Comparison of ENCODE assay signal across 31 cellular contexts in genomic region chr15:66147440-66147839, GRCh38.
"Had no signal": no experiment of that assay in that cellular context is flagged by ENCODE, and none has a peak within 500 bp of the region (broad histone marks: within the 10 kb centered on the region; RNA-seq: fewer than 3 reads in every experiment).

No MANE protein-coding gene starts in this region.

- H3K36me3 Mint-ChIP-seq: activated CD8-positive, alpha-beta memory T cell treated with anti-CD3 and anti-CD28 coated beads, Interleukin-2, amount 10 ng/mL, durations not matched to agents 7 days and 5 days; activated naive CD4-positive, alpha-beta T cell treated with anti-CD3 and anti-CD28 coated beads, Interleukin-2, amount 10 ng/mL, durations not matched to agents 7 days and 5 days; activated naive CD8-positive, alpha-beta T cell had no signal

- DNase-seq: activated CD4-positive, alpha-beta memory T cell treated with anti-CD3 and anti-CD28 coated beads, Interleukin-2, amount 10 ng/mL, durations not matched to agents 7 days and 5 days; activated CD4-positive, alpha-beta T cell treated with anti-CD3 and anti-CD28 coated beads for 1 hour; activated CD4-positive, alpha-beta T cell treated with anti-CD3 and anti-CD28 coated beads for 48 hours; activated CD4-positive, CD25-positive, alpha-beta regulatory T cell; activated CD8-positive, alpha-beta memory T cell treated with anti-CD3 and anti-CD28 coated beads for 24 hours; activated CD8-positive, alpha-beta memory T cell treated with anti-CD3 and anti-CD28 coated beads, Interleukin-2, amount 10 ng/mL, durations not matched to agents 7 days and 5 days; activated CD8-positive, alpha-beta memory T cell treated with anti-CD3 and anti-CD28 coated beads, Interleukin-2, amount 50 U/mL, for 48 hours; activated effector memory CD4-positive, alpha-beta T cell treated with Interleukin-2 at 50 U/mL for 16 hours; activated naive CD4-positive, alpha-beta T cell treated with anti-CD3 and anti-CD28 coated beads, Interleukin-2, amount 10 ng/mL, durations not matched to agents 7 days and 5 days; activated naive CD8-positive, alpha-beta T cell treated with anti-CD3 and anti-CD28 coated beads, Interleukin-2, amount 50 U/mL, for 24 hours; activated T-cell treated with anti-CD3 and anti-CD28 coated beads, Interleukin-2, amount 50 U/mL, for 48 hours; aorta; brain microvascular endothelial cell; central memory CD4-positive, alpha-beta T cell; Karpas-422; MG63; NCI-H1048; NCI-H146; NCI-H187; NCI-H2029 treated with DMSO at 0.1 percent for 48 hours; NCI-H226; NCI-H446 treated with DMSO at 0.1 percent for 48 hours; NCI-H524; RPMI8226; SHP77 treated with DMSO at 0.1 percent for 48 hours; SK-N-SH; WERI-Rb-1 had no signal

- H3K9me3 Mint-ChIP-seq: activated CD4-positive, alpha-beta memory T cell treated with anti-CD3 and anti-CD28 coated beads, Interleukin-2, amount 10 ng/mL, durations not matched to agents 7 days and 5 days; activated naive CD4-positive, alpha-beta T cell treated with anti-CD3 and anti-CD28 coated beads, Interleukin-2, amount 10 ng/mL, durations not matched to agents 7 days and 5 days; activated naive CD8-positive, alpha-beta T cell treated with anti-CD3 and anti-CD28 coated beads, Interleukin-2, amount 50 U/mL, for 24 hours; T-helper 1 cell treated with Interleukin-12 subunit alpha and Interleukin-12 subunit beta and Interleukin-4 antibody, amounts not matched to agents 30 μg/mL and 1 μg/mL, for 36 hours; T-helper 2 cell treated with Interferon-gamma antibody and Interleukin-4, amounts not matched to agents 5 μg/mL and 100 μg/mL, for 36 hours had no signal

- H3K27ac Mint-ChIP-seq: activated CD4-positive, alpha-beta memory T cell treated with anti-CD3 and anti-CD28 coated beads, Interleukin-2, amount 10 ng/mL, durations not matched to agents 7 days and 5 days; activated CD8-positive, alpha-beta memory T cell treated with anti-CD3 and anti-CD28 coated beads, Interleukin-2, amount 10 ng/mL, durations not matched to agents 7 days and 5 days; activated naive CD4-positive, alpha-beta T cell treated with anti-CD3 and anti-CD28 coated beads, Interleukin-2, amount 10 ng/mL, durations not matched to agents 7 days and 5 days; activated naive CD8-positive, alpha-beta T cell; activated naive CD8-positive, alpha-beta T cell treated with anti-CD3 and anti-CD28 coated beads, Interleukin-2, amount 50 U/mL, for 24 hours; T-helper 1 cell treated with Interleukin-12 subunit alpha and Interleukin-12 subunit beta and Interleukin-4 antibody, amounts not matched to agents 30 μg/mL and 1 μg/mL, for 36 hours; T-helper 2 cell treated with Interferon-gamma antibody and Interleukin-4, amounts not matched to agents 5 μg/mL and 100 μg/mL, for 36 hours had no signal

- ATAC-seq: activated CD8-positive, alpha-beta memory T cell treated with anti-CD3 and anti-CD28 coated beads, Interleukin-2, amount 10 ng/mL, durations not matched to agents 7 days and 5 days; activated naive CD8-positive, alpha-beta T cell treated with anti-CD3 and anti-CD28 coated beads, Interleukin-2, amount 50 U/mL, for 24 hours; Panc1 had no signal

- H3K4me3 Mint-ChIP-seq: activated CD4-positive, alpha-beta memory T cell treated with anti-CD3 and anti-CD28 coated beads, Interleukin-2, amount 10 ng/mL, durations not matched to agents 7 days and 5 days; activated CD8-positive, alpha-beta memory T cell treated with anti-CD3 and anti-CD28 coated beads, Interleukin-2, amount 10 ng/mL, durations not matched to agents 7 days and 5 days; activated naive CD4-positive, alpha-beta T cell treated with anti-CD3 and anti-CD28 coated beads, Interleukin-2, amount 10 ng/mL, durations not matched to agents 7 days and 5 days; activated naive CD8-positive, alpha-beta T cell; activated naive CD8-positive, alpha-beta T cell treated with anti-CD3 and anti-CD28 coated beads, Interleukin-2, amount 50 U/mL, for 24 hours; T-helper 1 cell treated with Interleukin-12 subunit alpha and Interleukin-12 subunit beta and Interleukin-4 antibody, amounts not matched to agents 30 μg/mL and 1 μg/mL, for 36 hours; T-helper 2 cell treated with Interferon-gamma antibody and Interleukin-4, amounts not matched to agents 5 μg/mL and 100 μg/mL, for 36 hours had no signal

- H3K4me1 Mint-ChIP-seq: activated naive CD8-positive, alpha-beta T cell treated with anti-CD3 and anti-CD28 coated beads, Interleukin-2, amount 50 U/mL, for 24 hours had no signal
